15 cellular contexts compared by ENCODE assay signal in genomic region chr3:133269393-133269792, GRCh38.
DNase-seq lines count a peak whose midpoint lies in the region; ATAC-seq and TF ChIP-seq lines count a peak whose summit lies in the region.
"Had no signal": no experiment of that assay in that cellular context is flagged by ENCODE, and none has a peak within 500 bp of the region (broad histone marks: within the 10 kb centered on the region; RNA-seq: fewer than 3 reads in every experiment).

No MANE protein-coding gene starts in this region.

- TF ChIP-seq POLR2A in gastroesophageal sphincter (IDR thresholded peaks at IDR 0.05) (no peak), body of pancreas (IDR thresholded peaks at IDR 0.05) (no peak)

- no peak for ATAC-seq in gastroesophageal sphincter
- no peak for ATAC-seq in body of pancreas
- no peak for ATAC-seq in GM18868 (IDR thresholded peaks at IDR 0.05; ENCODE audit: unreplicated experiment)

- H3K27me3 ChIP-seq in gastroesophageal sphincter (no peaks in the 10 kb centered on the region), body of pancreas (no peaks in the 10 kb centered on the region)
- H3K27me3 ChIP-seq: adrenal gland, cardiac muscle cell had no signal

- no peak overlapping the region for H3K4me3 ChIP-seq in gastroesophageal sphincter
- H3K4me3 ChIP-seq in body of pancreas, result no peak overlapping the region
- H3K4me3 ChIP-seq: adrenal gland, cardiac muscle cell had no signal

- intact Hi-C loops in body of pancreas (cut with DNase I), result no loop called here

- no peak for TF ChIP-seq CTCF in gastroesophageal sphincter (IDR thresholded peaks at IDR 0.05)
- TF ChIP-seq CTCF in body of pancreas (IDR thresholded peaks at IDR 0.05), result no peak

- H3K4me1 ChIP-seq in gastroesophageal sphincter (peaks cover 0 to 14% (median 6%) of the 10 kb centered on the region in 3 donors), body of pancreas (no peaks in the 10 kb centered on the region)
- H3K4me1 ChIP-seq: adrenal gland had no signal

- WGBS in gastroesophageal sphincter (ENCODE audit: low coverage in 1 of 2), 2 donors, result 33 to 80% methylated on average over 1 of the region's 1 CpG
- WGBS in body of pancreas, 2 donors, result 20 to 26% methylated on average over 1 of the region's 1 CpG

- TF ChIP-seq EP300 in gastroesophageal sphincter (IDR thresholded peaks at IDR 0.05), result no peak

- DNase-seq in DMS153 (lab: John Stamatoyannopoulos, UW) (peak; percentile 50), NCI-H1105 treated with DMSO at 0.1 percent for 48 hours (lab: John Stamatoyannopoulos, UW) (peak; percentile 85), NCI-H2227 treated with DMSO at 0.1 percent for 48 hours (lab: John Stamatoyannopoulos, UW) (peak; percentile 6), cerebellar cortex (ENCODE audit: low spot score) (peak; percentile 7), body of pancreas (no peak), SIG-M5 treated with dmso at 0.1 percent for 504 hours (lab: John Stamatoyannopoulos, UW; ENCODE audit: unreplicated experiment) (no peak)
- DNase-seq: activated CD4-positive, alpha-beta T cell treated with anti-CD3 and anti-CD28 coated beads for 48 hours; adrenal gland; GOT3; kidney; NCI-H1930; trophoblast cell had no signal

- no peak overlapping the region for H3K27ac ChIP-seq in gastroesophageal sphincter
- H3K27ac ChIP-seq in body of pancreas, result no peak overlapping the region
- H3K27ac ChIP-seq: adrenal gland, cardiac muscle cell had no signal

- H3K36me3 ChIP-seq in gastroesophageal sphincter (no peaks in the 10 kb centered on the region), body of pancreas (replicated peaks in 1 of 2; ENCODE audit: insufficient read depth in 1 of 2, low read depth in 2 of 2) (no peaks in the 10 kb centered on the region)
- H3K36me3 ChIP-seq: adrenal gland, cardiac muscle cell had no signal

- no peaks in the 10 kb centered on the region for H3K9me3 ChIP-seq in gastroesophageal sphincter
- H3K9me3 ChIP-seq in body of pancreas, result no peaks in the 10 kb centered on the region
- H3K9me3 ChIP-seq: adrenal gland had no signal

Comparison
In these comparisons a context has a peak if more than half of its experiments do, and no peak if none do; other contexts are left out.
1. DNase-seq: peak in DMS153 (single experiment), NCI-H1105 treated with DMSO at 0.1 percent for 48 hours (single experiment), NCI-H2227 treated with DMSO at 0.1 percent for 48 hours (single experiment) and cerebellar cortex (single experiment); none in body of pancreas (0 of 4) and SIG-M5 treated with dmso at 0.1 percent for 504 hours (single experiment).